ENCODE assay signal across 10 cellular contexts in the genomic region with DNA sequence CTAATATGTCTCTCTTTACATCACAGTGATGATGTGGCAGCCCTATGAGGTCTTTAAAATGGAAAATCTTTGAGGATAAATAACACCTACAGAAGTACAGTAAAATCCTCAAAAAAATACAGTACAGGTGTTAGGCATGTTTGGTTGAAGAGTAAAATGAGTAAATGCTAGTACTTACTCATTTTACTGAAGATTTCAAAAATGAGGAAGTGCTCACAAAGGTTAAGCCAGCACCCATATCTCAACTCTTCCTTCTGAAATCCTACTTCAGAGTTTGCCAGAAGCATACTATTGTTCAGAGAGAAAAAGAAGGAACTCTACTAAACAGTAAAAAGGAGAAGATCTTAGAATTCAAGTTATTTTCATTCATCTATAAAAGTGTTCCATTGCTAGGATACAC.
DNase-seq lines count a peak whose midpoint lies in the region; ATAC-seq and TF ChIP-seq lines count a peak whose summit lies in the region.
"Had no signal": no experiment of that assay in that cellular context is flagged by ENCODE, and none has a peak within 500 bp of the region (broad histone marks: within the 10 kb centered on the region; RNA-seq: fewer than 3 reads in every experiment).

No MANE protein-coding gene starts in this region.

- intact Hi-C loops in MCF 10A (cut with micrococcal nuclease) (no loop called here), sciatic nerve (cut with DNase I) (no loop called here)

- H3K4me2 ChIP-seq in skeletal muscle satellite cell (ENCODE audit: low read length): peak overlapping the region; percentile 76
- no peak overlapping the region for H3K4me2 ChIP-seq in MM.1S (ENCODE audit: low read depth, low read length)

- H3K9ac ChIP-seq in skeletal muscle satellite cell (ENCODE audit: low read depth, low read length) (peak overlapping the region; percentile 74), MM.1S (ENCODE audit: low read length) (no peak overlapping the region)

- H3K36me3 ChIP-seq in skeletal muscle satellite cell (ENCODE audit: insufficient read depth, low read length) (peaks cover 50% of the 10 kb centered on the region), MM.1S (replicated peaks; ENCODE audit: insufficient read depth, low read length) (no peaks in the 10 kb centered on the region)

- no peaks in the 10 kb centered on the region for H3K9me3 Mint-ChIP-seq in MCF 10A (ENCODE audit: unreplicated experiment)

- H3K4me3 ChIP-seq in skeletal muscle satellite cell (ENCODE audit: low read length) (no peak overlapping the region), MM.1S (ENCODE audit: low read length) (no peak overlapping the region)

- no peak overlapping the region for H3K27ac ChIP-seq in MM.1S (ENCODE audit: low read length)

- TF ChIP-seq CTCF in MCF 10A (IDR thresholded peaks at IDR 0.05; ENCODE audit: unreplicated experiment) (no peak), MM.1S (IDR thresholded peaks at IDR 0.05; ENCODE audit: low read length) (no peak)

- H3K27me3 Mint-ChIP-seq in MCF 10A (ENCODE audit: insufficient read depth, unreplicated experiment): no peaks in the 10 kb centered on the region

- POLR2A ChIA-PET in MCF 10A (lab: Yijun Ruan, JAX): interaction anchor here (1.0 kb wide), 1 partner anchor 9 kb away, joined by 4 read pairs; no protein-coding TSS in a partner anchor

- no peak overlapping the region for H3K4me3 Mint-ChIP-seq in MCF 10A (ENCODE audit: unreplicated experiment)

- peaks cover 94% of the 10 kb centered on the region for H3K36me3 Mint-ChIP-seq in MCF 10A (ENCODE audit: insufficient read depth, unreplicated experiment)

- no peaks in the 10 kb centered on the region for H3K79me2 ChIP-seq in MM.1S (ENCODE audit: low read length)

- peaks cover 31% of the 10 kb centered on the region for H3K4me1 Mint-ChIP-seq in MCF 10A (ENCODE audit: insufficient read depth, unreplicated experiment)

- no peaks in the 10 kb centered on the region for H3K9me2 ChIP-seq in MM.1S (replicated peaks; ENCODE audit: insufficient read depth, low read length)

- H3K4me1 ChIP-seq in skeletal muscle satellite cell (ENCODE audit: control insufficient read depth, insufficient read depth, low read length) (peaks cover 86% of the 10 kb centered on the region), MM.1S (ENCODE audit: low read length) (no peaks in the 10 kb centered on the region)

- no peak for DNase-seq in MCF 10A (ENCODE audit: unreplicated experiment)
- no peak for DNase-seq in MM.1S
- DNase-seq in NCI-H187 (lab: John Stamatoyannopoulos, UW): no peak
- DNase-seq in sciatic nerve (ENCODE audit: low spot score): no peak
- DNase-seq in NCI-H146 (lab: John Stamatoyannopoulos, UW): no peak
- DNase-seq: left colon had no signal

- H2AFZ ChIP-seq in MM.1S (ENCODE audit: low read length): no peak overlapping the region

- CTCF ChIA-PET in MCF 10A (lab: Yijun Ruan, JAX): interaction anchor here (1.1 kb wide), 1 partner anchor 169 kb away, joined by 4 read pairs; no protein-coding TSS in a partner anchor

- peaks cover 3% of the 10 kb centered on the region for H3K9me3 ChIP-seq in skeletal muscle satellite cell (replicated peaks; ENCODE audit: low read length)
- H3K9me3 ChIP-seq in MM.1S (replicated peaks; ENCODE audit: insufficient read depth, low read length): no peaks in the 10 kb centered on the region

- no peaks in the 10 kb centered on the region for H3K27me3 ChIP-seq in skeletal muscle satellite cell (ENCODE audit: control insufficient read depth, insufficient read depth, low read length)
- no peaks in the 10 kb centered on the region for H3K27me3 ChIP-seq in MM.1S (replicated peaks; ENCODE audit: insufficient read depth, low read length)

- BruUV-seq in MCF 10A (replicated peaks; lab: Mats Ljungman, UMichigan): no TSS peak

- H3K27ac Mint-ChIP-seq in MCF 10A (ENCODE audit: low read depth, unreplicated experiment): peak overlapping the region; percentile 8

- H4K20me1 ChIP-seq in MM.1S (ENCODE audit: insufficient read depth, low read length): no peaks in the 10 kb centered on the region

- no peaks in the 10 kb centered on the region for H3F3A ChIP-seq in MM.1S (ENCODE audit: insufficient read depth, low read length)

- peak; percentile 38 for ATAC-seq in GM18861 (IDR thresholded peaks at IDR 0.05; ENCODE audit: unreplicated experiment)
- ATAC-seq in HG03039 (IDR thresholded peaks at IDR 0.05; ENCODE audit: unreplicated experiment): peak; percentile 37
- no peak for ATAC-seq in sciatic nerve
- ATAC-seq: left colon, Right ventricle myocardium inferior had no signal
